ENCODE assay signal across 26 cellular contexts in genomic region chr3:78967061-78967460, GRCh38.
"Had no signal": no experiment of that assay in that cellular context is flagged by ENCODE, and none has a peak within 500 bp of the region (broad histone marks: within the 10 kb centered on the region; RNA-seq: fewer than 3 reads in every experiment).

No MANE protein-coding gene starts in this region.

- H3K27me3 ChIP-seq: body of pancreas, gastrocnemius medialis, hepatocyte, ovary, right lobe of liver, testis had no signal

- H3K4me1 ChIP-seq: body of pancreas, right lobe of liver, testis had no signal

- H3K27ac Mint-ChIP-seq: activated CD4-positive, alpha-beta T cell treated with anti-CD3 and anti-CD28 coated beads for 36 hours; activated naive CD4-positive, alpha-beta T cell treated with anti-CD3 and anti-CD28 coated beads, Interleukin-2, amount 50 U/mL, for 72 hours; activated T-cell treated with anti-CD3 and anti-CD28 coated beads, Interleukin-2, amount 50 U/mL, for 72 hours; mesothelial cell of epicardium; naive B cell; nephron progenitor cell; progenitor cell of endocrine pancreas had no signal

- DNase-seq: activated CD4-positive, alpha-beta T cell treated with anti-CD3 and anti-CD28 coated beads for 36 hours; activated CD4-positive, alpha-beta T cell treated with anti-CD3 and anti-CD28 coated beads, Interleukin-2, amount 50 U/mL, for 4 hours; activated naive CD4-positive, alpha-beta T cell; activated T-cell treated with anti-CD3 and anti-CD28 coated beads for 4 hours; activated T-cell treated with anti-CD3 and anti-CD28 coated beads, Interleukin-2, amount 50 U/mL, for 72 hours; anterior cingulate cortex; body of pancreas; dermis blood vessel endothelial cell; effector CD4-positive, alpha-beta T cell; gastrocnemius medialis; left cardiac atrium; naive B cell; nephron progenitor cell; ovary; right lobe of liver; stimulated activated CD4-positive, alpha-beta T cell treated with anti-CD3 and anti-CD28 coated beads, Interleukin-12 subunit alpha, Interleukin-12 subunit beta, amount 100 ng/mL, for 4 hours; stimulated activated CD4-positive, alpha-beta T cell treated with anti-CD3 and anti-CD28 coated beads, Interleukin-4, amount 100 ng/mL, for 1 hour; stimulated activated naive CD8-positive, alpha-beta T cell treated with anti-CD3 and anti-CD28 coated beads, Interleukin-15, Interleukin-2, amounts not matched to agents 100 U/mL and 50 U/mL, for 24 hours; T1000; testis; trophoblast cell had no signal

- H3K9me3 ChIP-seq: body of pancreas, gastrocnemius medialis, ovary, right lobe of liver, testis had no signal

- H3K4me2 ChIP-seq: hepatocyte had no signal

- H3K36me3 Mint-ChIP-seq: naive B cell had no signal

- H2AFZ ChIP-seq: hepatocyte had no signal

- H3K36me3 ChIP-seq: gastrocnemius medialis, ovary, right lobe of liver had no signal

- H3K4me3 Mint-ChIP-seq: activated CD4-positive, alpha-beta T cell treated with anti-CD3 and anti-CD28 coated beads for 36 hours; activated T-cell treated with anti-CD3 and anti-CD28 coated beads, Interleukin-2, amount 50 U/mL, for 72 hours; mesothelial cell of epicardium; naive B cell; nephron progenitor cell had no signal

- ATAC-seq: activated CD4-positive, alpha-beta T cell treated with anti-CD3 and anti-CD28 coated beads for 36 hours; activated naive CD4-positive, alpha-beta T cell treated with anti-CD3 and anti-CD28 coated beads, Interleukin-2, amount 50 U/mL, for 72 hours; activated T-cell treated with anti-CD3 and anti-CD28 coated beads, Interleukin-2, amount 50 U/mL, for 72 hours; body of pancreas; gastrocnemius medialis; left cardiac atrium; right lobe of liver; stimulated activated naive CD8-positive, alpha-beta T cell treated with anti-CD3 and anti-CD28 coated beads, Interleukin-15, Interleukin-2, amounts not matched to agents 100 U/mL and 50 U/mL, for 24 hours had no signal

- H3K4me3 ChIP-seq: body of pancreas, gastrocnemius medialis, hepatocyte, ovary, right lobe of liver, skin epidermis, testis had no signal

- H3K27ac ChIP-seq: body of pancreas, gastrocnemius medialis, hepatocyte, ovary, right lobe of liver, skin epidermis, testis had no signal

- H3K4me1 Mint-ChIP-seq: activated CD4-positive, alpha-beta T cell treated with anti-CD3 and anti-CD28 coated beads for 36 hours; naive B cell had no signal

- H3K27me3 Mint-ChIP-seq: activated CD4-positive, alpha-beta T cell treated with anti-CD3 and anti-CD28 coated beads for 36 hours; naive B cell; progenitor cell of endocrine pancreas had no signal
